2 cellular contexts compared by ENCODE assay signal in the genomic region with DNA sequence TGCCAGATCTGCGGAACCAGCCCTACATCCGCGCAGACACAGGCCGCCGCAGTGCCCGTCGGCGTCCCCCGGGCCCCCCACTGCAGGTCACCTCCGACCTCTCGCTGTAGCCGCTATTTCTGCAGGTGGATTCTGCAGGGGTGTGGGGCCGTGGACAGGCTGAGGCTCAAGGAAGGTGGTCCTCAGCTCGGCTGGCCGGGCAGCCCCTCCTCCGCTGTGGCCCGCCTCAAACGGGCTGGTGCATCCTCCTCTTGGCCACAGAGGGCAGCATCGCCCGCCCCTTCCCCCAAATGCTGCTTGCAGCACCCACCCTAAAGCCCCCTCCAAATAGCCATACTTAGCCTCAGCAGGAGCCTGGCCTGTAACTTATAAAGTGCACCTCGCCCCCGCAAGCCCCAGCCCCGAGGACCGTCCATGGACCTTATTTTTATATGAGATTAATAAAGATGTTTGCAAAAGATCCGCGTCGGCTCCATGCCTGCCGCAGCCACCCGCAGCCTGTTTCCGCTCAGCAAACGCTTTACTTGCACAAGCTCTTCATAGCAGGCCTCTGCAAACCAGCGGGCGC.
TF ChIP-seq lines count a peak whose summit lies in the region.

No MANE protein-coding gene starts in this region.

TF ChIP-seq in HEK293, 187 proteins besides CTCF, POLR2A, EP300 and RAD21 (continued from another document):
- TF ChIP-seq, protein P1, sequence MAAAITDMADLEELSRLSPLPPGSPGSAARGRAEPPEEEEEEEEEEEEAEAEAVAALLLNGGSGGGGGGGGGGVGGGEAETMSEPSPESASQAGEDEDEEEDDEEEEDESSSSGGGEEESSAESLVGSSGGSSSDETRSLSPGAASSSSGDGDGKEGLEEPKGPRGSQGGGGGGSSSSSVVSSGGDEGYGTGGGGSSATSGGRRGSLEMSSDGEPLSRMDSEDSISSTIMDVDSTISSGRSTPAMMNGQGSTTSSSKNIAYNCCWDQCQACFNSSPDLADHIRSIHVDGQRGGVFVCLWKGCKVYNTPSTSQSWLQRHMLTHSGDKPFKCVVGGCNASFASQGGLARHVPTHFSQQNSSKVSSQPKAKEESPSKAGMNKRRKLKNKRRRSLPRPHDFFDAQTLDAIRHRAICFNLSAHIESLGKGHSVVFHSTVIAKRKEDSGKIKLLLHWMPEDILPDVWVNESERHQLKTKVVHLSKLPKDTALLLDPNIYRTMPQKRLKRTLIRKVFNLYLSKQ (tag by site-specific recombination; IDR thresholded peaks at IDR 0.05; ENCODE audit: borderline replicate concordance): no peak
- no peak for TF ChIP-seq ZNF600 (tag by site-specific recombination; IDR thresholded peaks at IDR 0.05)
- TF ChIP-seq ZNF16 (tag by site-specific recombination; IDR thresholded peaks at IDR 0.05; ENCODE audit: low read depth): no peak
- TF ChIP-seq SP3 (tag by site-specific recombination; IDR thresholded peaks at IDR 0.05): no peak
- TF ChIP-seq ZNF621 (tag by site-specific recombination; IDR thresholded peaks at IDR 0.05): no peak
- no peak for TF ChIP-seq ZNF843 (tag by site-specific recombination; IDR thresholded peaks at IDR 0.05)
- TF ChIP-seq ZNF23 (tag by site-specific recombination; IDR thresholded peaks at IDR 0.05; ENCODE audit: borderline replicate concordance): no peak
- no peak for TF ChIP-seq ZNF155 (tag by site-specific recombination; IDR thresholded peaks at IDR 0.05)

TF ChIP-seq in SK-N-SH, 30 proteins besides CTCF, POLR2A, EP300 and RAD21 (continued from another document):
- TF ChIP-seq NRF1 (IDR thresholded peaks at IDR 0.05; ENCODE audit: low read depth, low read length): no peak
- no peak for TF ChIP-seq GABPA (IDR thresholded peaks at IDR 0.05; ENCODE audit: low read depth)
- TF ChIP-seq EZH2phosphoT487 (IDR thresholded peaks at IDR 0.05; ENCODE audit: borderline replicate concordance, low read depth): no peak
- TF ChIP-seq, protein P2, sequence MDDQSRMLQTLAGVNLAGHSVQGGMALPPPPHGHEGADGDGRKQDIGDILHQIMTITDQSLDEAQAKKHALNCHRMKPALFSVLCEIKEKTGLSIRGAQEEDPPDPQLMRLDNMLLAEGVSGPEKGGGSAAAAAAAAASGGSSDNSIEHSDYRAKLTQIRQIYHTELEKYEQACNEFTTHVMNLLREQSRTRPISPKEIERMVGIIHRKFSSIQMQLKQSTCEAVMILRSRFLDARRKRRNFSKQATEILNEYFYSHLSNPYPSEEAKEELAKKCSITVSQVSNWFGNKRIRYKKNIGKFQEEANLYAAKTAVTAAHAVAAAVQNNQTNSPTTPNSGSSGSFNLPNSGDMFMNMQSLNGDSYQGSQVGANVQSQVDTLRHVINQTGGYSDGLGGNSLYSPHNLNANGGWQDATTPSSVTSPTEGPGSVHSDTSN (IDR thresholded peaks at IDR 0.05): no peak
- peak; percentile 15; the same call in 1 of the 2 replicates for TF ChIP-seq SMC3 (IDR thresholded peaks at IDR 0.05; ENCODE audit: low read depth, low read length)
- TF ChIP-seq POLR2AphosphoS5 (IDR thresholded peaks at IDR 0.05; ENCODE audit: low read depth, low read length): no peak
- TF ChIP-seq, protein P3, sequence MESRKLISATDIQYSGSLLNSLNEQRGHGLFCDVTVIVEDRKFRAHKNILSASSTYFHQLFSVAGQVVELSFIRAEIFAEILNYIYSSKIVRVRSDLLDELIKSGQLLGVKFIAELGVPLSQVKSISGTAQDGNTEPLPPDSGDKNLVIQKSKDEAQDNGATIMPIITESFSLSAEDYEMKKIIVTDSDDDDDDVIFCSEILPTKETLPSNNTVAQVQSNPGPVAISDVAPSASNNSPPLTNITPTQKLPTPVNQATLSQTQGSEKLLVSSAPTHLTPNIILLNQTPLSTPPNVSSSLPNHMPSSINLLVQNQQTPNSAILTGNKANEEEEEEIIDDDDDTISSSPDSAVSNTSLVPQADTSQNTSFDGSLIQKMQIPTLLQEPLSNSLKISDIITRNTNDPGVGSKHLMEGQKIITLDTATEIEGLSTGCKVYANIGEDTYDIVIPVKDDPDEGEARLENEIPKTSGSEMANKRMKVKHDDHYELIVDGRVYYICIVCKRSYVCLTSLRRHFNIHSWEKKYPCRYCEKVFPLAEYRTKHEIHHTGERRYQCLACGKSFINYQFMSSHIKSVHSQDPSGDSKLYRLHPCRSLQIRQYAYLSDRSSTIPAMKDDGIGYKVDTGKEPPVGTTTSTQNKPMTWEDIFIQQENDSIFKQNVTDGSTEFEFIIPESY (IDR thresholded peaks at IDR 0.05; ENCODE audit: borderline replicate concordance, low read depth): no peak
- no peak for TF ChIP-seq TCF12 (IDR thresholded peaks at IDR 0.05)
- TF ChIP-seq, protein P4, sequence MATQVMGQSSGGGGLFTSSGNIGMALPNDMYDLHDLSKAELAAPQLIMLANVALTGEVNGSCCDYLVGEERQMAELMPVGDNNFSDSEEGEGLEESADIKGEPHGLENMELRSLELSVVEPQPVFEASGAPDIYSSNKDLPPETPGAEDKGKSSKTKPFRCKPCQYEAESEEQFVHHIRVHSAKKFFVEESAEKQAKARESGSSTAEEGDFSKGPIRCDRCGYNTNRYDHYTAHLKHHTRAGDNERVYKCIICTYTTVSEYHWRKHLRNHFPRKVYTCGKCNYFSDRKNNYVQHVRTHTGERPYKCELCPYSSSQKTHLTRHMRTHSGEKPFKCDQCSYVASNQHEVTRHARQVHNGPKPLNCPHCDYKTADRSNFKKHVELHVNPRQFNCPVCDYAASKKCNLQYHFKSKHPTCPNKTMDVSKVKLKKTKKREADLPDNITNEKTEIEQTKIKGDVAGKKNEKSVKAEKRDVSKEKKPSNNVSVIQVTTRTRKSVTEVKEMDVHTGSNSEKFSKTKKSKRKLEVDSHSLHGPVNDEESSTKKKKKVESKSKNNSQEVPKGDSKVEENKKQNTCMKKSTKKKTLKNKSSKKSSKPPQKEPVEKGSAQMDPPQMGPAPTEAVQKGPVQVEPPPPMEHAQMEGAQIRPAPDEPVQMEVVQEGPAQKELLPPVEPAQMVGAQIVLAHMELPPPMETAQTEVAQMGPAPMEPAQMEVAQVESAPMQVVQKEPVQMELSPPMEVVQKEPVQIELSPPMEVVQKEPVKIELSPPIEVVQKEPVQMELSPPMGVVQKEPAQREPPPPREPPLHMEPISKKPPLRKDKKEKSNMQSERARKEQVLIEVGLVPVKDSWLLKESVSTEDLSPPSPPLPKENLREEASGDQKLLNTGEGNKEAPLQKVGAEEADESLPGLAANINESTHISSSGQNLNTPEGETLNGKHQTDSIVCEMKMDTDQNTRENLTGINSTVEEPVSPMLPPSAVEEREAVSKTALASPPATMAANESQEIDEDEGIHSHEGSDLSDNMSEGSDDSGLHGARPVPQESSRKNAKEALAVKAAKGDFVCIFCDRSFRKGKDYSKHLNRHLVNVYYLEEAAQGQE (IDR thresholded peaks at IDR 0.05; ENCODE audit: low read depth, low read length): no peak
